ENCODE assay signal across 17 cellular contexts in the genomic region with DNA sequence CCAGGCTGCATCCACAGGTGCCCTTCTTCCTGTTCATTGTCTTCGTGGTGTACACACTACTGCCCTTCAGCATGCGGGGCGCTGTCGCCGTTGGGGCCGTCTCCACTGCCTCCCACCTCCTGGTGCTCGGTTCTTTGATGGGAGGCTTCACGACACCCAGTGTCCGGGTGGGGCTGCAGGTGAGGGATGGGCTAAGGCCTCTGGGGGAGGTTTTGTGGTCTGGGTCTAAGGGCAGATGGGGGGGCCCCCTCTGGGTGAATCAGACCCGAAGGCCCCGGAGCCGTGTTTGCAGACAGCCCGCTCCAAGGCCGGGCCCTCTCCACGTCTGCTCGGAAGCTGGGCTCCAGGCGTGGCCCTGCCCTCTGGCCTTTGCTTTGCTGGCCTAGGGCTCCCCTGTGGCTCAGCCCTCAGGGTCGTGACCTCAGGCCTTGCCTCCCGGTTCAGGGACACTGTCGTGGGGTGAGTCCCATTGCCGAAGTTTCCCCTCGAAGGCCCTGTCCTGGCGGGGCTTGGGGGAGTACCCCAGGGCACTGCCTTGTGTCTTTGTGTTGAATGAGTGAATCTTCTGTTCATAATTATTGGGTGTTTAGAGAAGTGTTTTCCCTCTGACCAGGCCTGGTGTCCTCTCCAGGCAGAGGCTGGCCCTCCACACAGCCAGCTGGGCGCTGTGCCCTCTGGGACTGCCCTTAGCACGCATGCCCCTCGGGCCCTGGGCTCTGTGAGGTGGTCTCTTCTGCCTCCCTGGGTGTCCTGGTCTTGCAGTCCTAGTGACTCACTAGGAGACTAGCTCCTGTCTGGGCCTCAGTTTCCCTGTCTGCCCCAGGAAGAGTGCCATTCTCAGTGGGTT.
"Had no signal": no experiment of that assay in that cellular context is flagged by ENCODE, and none has a peak within 500 bp of the region (broad histone marks: within the 10 kb centered on the region; RNA-seq: fewer than 3 reads in every experiment).

No MANE protein-coding gene starts in this region.

- H3K4me3 ChIP-seq: colonic mucosa, SJSA1, suprapubic skin had no signal

- H3K9me3 Mint-ChIP-seq: activated B cell treated with CpG ODN at 0.5 μM for 24 hours; activated naive CD4-positive, alpha-beta T cell treated with anti-CD3 and anti-CD28 coated beads, Interleukin-2, amount 10 ng/mL, durations not matched to agents 7 days and 5 days; activated T-helper 17 cell treated with anti-CD3 and anti-CD28 coated beads, Interleukin-2, amount 50 U/mL, for 72 hours; T-helper 2 cell treated with Interferon-gamma antibody and Interleukin-4, amounts not matched to agents 5 μg/mL and 100 μg/mL, for 36 hours; type B pancreatic cell had no signal

- H3K9me3 ChIP-seq: colonic mucosa, SJSA1, suprapubic skin had no signal

- H3K27ac Mint-ChIP-seq: activated B cell treated with CpG ODN at 0.5 μM for 24 hours; T-helper 2 cell treated with Interferon-gamma antibody and Interleukin-4, amounts not matched to agents 5 μg/mL and 100 μg/mL, for 36 hours; type B pancreatic cell had no signal

- H3K27me3 Mint-ChIP-seq: activated B cell treated with CpG ODN at 0.5 μM for 24 hours; activated naive CD4-positive, alpha-beta T cell treated with anti-CD3 and anti-CD28 coated beads, Interleukin-2, amount 10 ng/mL, durations not matched to agents 7 days and 5 days; activated T-helper 17 cell treated with anti-CD3 and anti-CD28 coated beads, Interleukin-2, amount 50 U/mL, for 72 hours; type B pancreatic cell had no signal

- ATAC-seq: activated T-helper 17 cell treated with anti-CD3 and anti-CD28 coated beads, Interleukin-2, amount 50 U/mL, for 72 hours had no signal

- H3K36me3 ChIP-seq: colonic mucosa had no signal

- H3K27me3 ChIP-seq: colonic mucosa, SJSA1, suprapubic skin had no signal

- H3K27ac ChIP-seq: colonic mucosa, parathyroid adenoma, SJSA1, suprapubic skin had no signal

- DNase-seq: activated B cell treated with CpG ODN at 0.5 μM for 24 hours; activated CD4-positive, alpha-beta T cell treated with anti-CD3 and anti-CD28 coated beads for 48 hours; activated CD8-positive, alpha-beta memory T cell treated with anti-CD3 and anti-CD28 coated beads, Interleukin-2, amount 50 U/mL, for 48 hours; activated naive CD4-positive, alpha-beta T cell treated with anti-CD3 and anti-CD28 coated beads, Interleukin-2, amount 10 ng/mL, durations not matched to agents 7 days and 5 days; amniotic stem cell; colonic mucosa; effector CD4-positive, alpha-beta T cell; foreskin fibroblast; kidney glomerular epithelial cell; stimulated activated CD4-positive, alpha-beta T cell treated with anti-CD3 and anti-CD28 coated beads, Interleukin-2, amount 100 ng/mL, for 48 hours; stimulated activated naive CD4-positive, alpha-beta T cell had no signal

- H3K36me3 Mint-ChIP-seq: type B pancreatic cell had no signal

- H3K4me1 ChIP-seq: colonic mucosa, parathyroid adenoma, suprapubic skin had no signal

- H3K4me3 Mint-ChIP-seq: activated B cell treated with CpG ODN at 0.5 μM for 24 hours; activated naive CD4-positive, alpha-beta T cell treated with anti-CD3 and anti-CD28 coated beads, Interleukin-2, amount 10 ng/mL, durations not matched to agents 7 days and 5 days; activated T-helper 17 cell treated with anti-CD3 and anti-CD28 coated beads, Interleukin-2, amount 50 U/mL, for 72 hours; T-helper 2 cell treated with Interferon-gamma antibody and Interleukin-4, amounts not matched to agents 5 μg/mL and 100 μg/mL, for 36 hours; type B pancreatic cell had no signal

- H2AFZ ChIP-seq: parathyroid adenoma had no signal

- H3K79me2 ChIP-seq: parathyroid adenoma had no signal
